ENCODE assay signal across 34 cellular contexts in the genomic region with DNA sequence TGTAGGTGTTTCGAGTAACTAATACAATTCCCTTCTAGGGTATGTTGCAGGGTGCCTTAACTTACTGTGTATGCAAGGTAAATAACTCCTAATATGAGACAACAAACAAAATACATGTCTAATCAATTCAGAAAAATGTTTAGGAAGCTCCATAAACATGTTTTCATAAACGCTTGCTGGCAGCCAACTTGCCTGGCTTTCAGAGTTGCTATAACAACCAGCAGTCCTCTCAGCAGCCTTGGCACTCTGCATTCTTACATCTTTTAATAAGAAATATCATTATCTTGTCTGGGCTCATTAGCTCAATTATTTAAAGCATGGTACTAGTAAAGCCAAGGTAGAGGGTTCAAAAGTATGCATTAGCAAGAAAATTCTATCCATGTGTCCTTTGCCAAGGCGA.
"Had no signal": no experiment of that assay in that cellular context is flagged by ENCODE, and none has a peak within 500 bp of the region (broad histone marks: within the 10 kb centered on the region; RNA-seq: fewer than 3 reads in every experiment).

No MANE protein-coding gene starts in this region.

- DNase-seq: Karpas-422, Kasumi-1, KG1, MG63, MM.1S, MV-4-11, NCI-H1048, NCI-H1092, NCI-H1092 treated with DMSO at 0.1 percent for 48 hours, NCI-H1105, NCI-H1105 treated with DMSO at 0.1 percent for 48 hours, NCI-H1417 treated with DMSO at 0.1 percent for 48 hours, NCI-H1436, NCI-H1436 treated with DMSO at 0.1 percent for 48 hours, NCI-H146, NCI-H1694, NCI-H1694 treated with DMSO at 0.1 percent for 48 hours, NCI-H187, NCI-H187 treated with DMSO at 0.1 percent for 48 hours, NCI-H2029, NCI-H2029 treated with DMSO at 0.1 percent for 48 hours, NCI-H2081, NCI-H2081 treated with DMSO at 0.1 percent for 48 hours, NCI-H2107, NCI-H2171, NCI-H2171 treated with DMSO at 0.1 percent for 48 hours, NCI-H2227 treated with DMSO at 0.1 percent for 48 hours, NCI-H226, NCI-H345, NCI-H446 treated with DMSO at 0.1 percent for 48 hours, NCI-H510A, NCI-H510A treated with DMSO at 0.1 percent for 48 hours, NCI-H524, NCI-H524 treated with DMSO at 0.1 percent for 48 hours had no signal
